14 cellular contexts compared by ENCODE assay signal in genomic region chr5:79759436-79759835, GRCh38.
DNase-seq lines count a peak whose midpoint lies in the region; ATAC-seq, FAIRE-seq and TF ChIP-seq lines count a peak whose summit lies in the region.
"Had no signal": no experiment of that assay in that cellular context is flagged by ENCODE, and none has a peak within 500 bp of the region (broad histone marks: within the 10 kb centered on the region; RNA-seq: fewer than 3 reads in every experiment).

No MANE protein-coding gene starts in this region.

- H3K36me3 ChIP-seq in vagina (no peaks in the 10 kb centered on the region), transverse colon (no peaks in the 10 kb centered on the region)

- no peak for TF ChIP-seq EP300 in transverse colon (IDR thresholded peaks at IDR 0.05; ENCODE audit: low read depth)

- H3K27ac ChIP-seq in vagina (no peak overlapping the region), transverse colon (no peak overlapping the region)

- DNase-seq in A172 (ENCODE audit: low spot score): peak; percentile 57
- DNase-seq in H54 (ENCODE audit: insufficient read length, low spot score): peak; percentile 14
- peak; percentile 81 for DNase-seq in astrocyte of the spinal cord (ENCODE audit: low read depth, low spot score)
- peak; percentile 58 for DNase-seq in kidney tubule cell (ENCODE audit: low spot score)
- DNase-seq in vagina (ENCODE audit: extremely low spot score in 2 of 2): no peak
- DNase-seq in transverse colon: no peak
- no peak for DNase-seq in activated CD8-positive, alpha-beta memory T cell treated with anti-CD3 and anti-CD28 coated beads for 24 hours
- DNase-seq: activated CD4-positive, alpha-beta T cell treated with anti-CD3 and anti-CD28 coated beads, Interleukin-2, amount 50 U/mL, for 4 hours; AML-193; T-helper 2 cell; trophoblast cell had no signal

- TF ChIP-seq CTCF in astrocyte of the spinal cord (IDR thresholded peaks at IDR 0.05; ENCODE audit: low read depth, low read length): no peak
- no peak for TF ChIP-seq CTCF in vagina (IDR thresholded peaks at IDR 0.05)
- TF ChIP-seq CTCF in transverse colon (IDR thresholded peaks at IDR 0.05): no peak

- no peak for ATAC-seq in HG03175 (IDR thresholded peaks at IDR 0.05; ENCODE audit: unreplicated experiment)
- ATAC-seq: Panc1 had no signal

- H3K9me3 ChIP-seq in vagina: no peaks in the 10 kb centered on the region
- H3K9me3 ChIP-seq in transverse colon: no peaks in the 10 kb centered on the region

- no peaks in the 10 kb centered on the region for H3K27me3 ChIP-seq in vagina
- H3K27me3 ChIP-seq in transverse colon: no peaks in the 10 kb centered on the region

- TF ChIP-seq POLR2A in H54 (IDR thresholded peaks at IDR 0.05; ENCODE audit: low read depth, low read length) (no peak), vagina (IDR thresholded peaks at IDR 0.05) (no peak), transverse colon (IDR thresholded peaks at IDR 0.05) (no peak)

- FAIRE-seq in H54 (lab: Jason Lieb, UNC): peak; percentile 89
- FAIRE-seq: HTR-8/SVneo had no signal

- H3K4me3 ChIP-seq in astrocyte of the spinal cord (ENCODE audit: low read depth, low read length): no peak overlapping the region
- no peak overlapping the region for H3K4me3 ChIP-seq in vagina
- H3K4me3 ChIP-seq in transverse colon: no peak overlapping the region

- H3K4me1 ChIP-seq in vagina (no peaks in the 10 kb centered on the region), transverse colon (peaks cover 0 to 6% (median 0%) of the 10 kb centered on the region in 4 donors)

- in situ Hi-C loops in astrocyte of the spinal cord (cut with HindIII; ENCODE audit: low sequenced_read_pairs): no loop called here
- in situ Hi-C loops in transverse colon (cut with MboI; ENCODE audit: low pct_ligation_motif_present in 1 of 4, low pct_unique_long_range_greater_than_20kb in 1 of 4, low sequenced_read_pairs in 3 of 4): no loop called here

- intact Hi-C loops in vagina (cut with DNase I) (no loop called here), transverse colon (cut with DNase I; ENCODE audit: low total_unique reads) (no loop called here)

- 60 to 92% methylated on average over 1 to 2 of the region's 2 CpGs for WGBS in transverse colon (ENCODE audit: low coverage in 1 of 2), 2 donors

Comparison
In these comparisons a context has a peak if more than half of its experiments do, and no peak if none do; other contexts are left out.
1. DNase-seq: peak in A172 (single experiment), H54 (single experiment), astrocyte of the spinal cord (single experiment) and kidney tubule cell (single experiment); none in vagina (0 of 2), transverse colon (single experiment) and activated CD8-positive, alpha-beta memory T cell treated with anti-CD3 and anti-CD28 coated beads for 24 hours (single experiment).